Comparison of ENCODE assay signal across 1 cellular context in genomic region chr17:78146881-78147280, GRCh38.
TF ChIP-seq lines count a peak whose summit lies in the region.

No MANE protein-coding gene starts in this region.

TF ChIP-seq in HepG2, 621 proteins besides CTCF, POLR2A, EP300 and RAD21:
- no peak for TF ChIP-seq ZBTB10 (CRISPR knock-in tag; IDR thresholded peaks at IDR 0.05; ENCODE audit: borderline replicate concordance)
- no peak for TF ChIP-seq ZNF253 (CRISPR knock-in tag; IDR thresholded peaks at IDR 0.05; ENCODE audit: borderline replicate concordance)
- TF ChIP-seq, protein P1, sequence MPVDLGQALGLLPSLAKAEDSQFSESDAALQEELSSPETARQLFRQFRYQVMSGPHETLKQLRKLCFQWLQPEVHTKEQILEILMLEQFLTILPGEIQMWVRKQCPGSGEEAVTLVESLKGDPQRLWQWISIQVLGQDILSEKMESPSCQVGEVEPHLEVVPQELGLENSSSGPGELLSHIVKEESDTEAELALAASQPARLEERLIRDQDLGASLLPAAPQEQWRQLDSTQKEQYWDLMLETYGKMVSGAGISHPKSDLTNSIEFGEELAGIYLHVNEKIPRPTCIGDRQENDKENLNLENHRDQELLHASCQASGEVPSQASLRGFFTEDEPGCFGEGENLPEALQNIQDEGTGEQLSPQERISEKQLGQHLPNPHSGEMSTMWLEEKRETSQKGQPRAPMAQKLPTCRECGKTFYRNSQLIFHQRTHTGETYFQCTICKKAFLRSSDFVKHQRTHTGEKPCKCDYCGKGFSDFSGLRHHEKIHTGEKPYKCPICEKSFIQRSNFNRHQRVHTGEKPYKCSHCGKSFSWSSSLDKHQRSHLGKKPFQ (CRISPR knock-in tag; IDR thresholded peaks at IDR 0.05; ENCODE audit: insufficient replicate concordance): no peak
- 0 out of 2 replicates have a peak, but pooled peaks have one; percentile 11 for TF ChIP-seq BRD4 (CRISPR knock-in tag; IDR thresholded peaks at IDR 0.05)
- no peak; the same call in 1 of the 2 replicates for TF ChIP-seq SALL1 (CRISPR knock-in tag; IDR thresholded peaks at IDR 0.05)
- no peak for TF ChIP-seq ZNF746 (CRISPR knock-in tag; IDR thresholded peaks at IDR 0.05)
- no peak for TF ChIP-seq THAP9 (CRISPR knock-in tag; IDR thresholded peaks at IDR 0.05; ENCODE audit: borderline replicate concordance)
- TF ChIP-seq, protein P2, sequence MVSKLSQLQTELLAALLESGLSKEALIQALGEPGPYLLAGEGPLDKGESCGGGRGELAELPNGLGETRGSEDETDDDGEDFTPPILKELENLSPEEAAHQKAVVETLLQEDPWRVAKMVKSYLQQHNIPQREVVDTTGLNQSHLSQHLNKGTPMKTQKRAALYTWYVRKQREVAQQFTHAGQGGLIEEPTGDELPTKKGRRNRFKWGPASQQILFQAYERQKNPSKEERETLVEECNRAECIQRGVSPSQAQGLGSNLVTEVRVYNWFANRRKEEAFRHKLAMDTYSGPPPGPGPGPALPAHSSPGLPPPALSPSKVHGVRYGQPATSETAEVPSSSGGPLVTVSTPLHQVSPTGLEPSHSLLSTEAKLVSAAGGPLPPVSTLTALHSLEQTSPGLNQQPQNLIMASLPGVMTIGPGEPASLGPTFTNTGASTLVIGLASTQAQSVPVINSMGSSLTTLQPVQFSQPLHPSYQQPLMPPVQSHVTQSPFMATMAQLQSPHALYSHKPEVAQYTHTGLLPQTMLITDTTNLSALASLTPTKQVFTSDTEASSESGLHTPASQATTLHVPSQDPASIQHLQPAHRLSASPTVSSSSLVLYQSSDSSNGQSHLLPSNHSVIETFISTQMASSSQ (IDR thresholded peaks at IDR 0.05; ENCODE audit: low read depth): no peak
- TF ChIP-seq, protein P2 (CRISPR knock-in tag; IDR thresholded peaks at IDR 0.05; ENCODE audit: borderline replicate concordance): no peak
- no peak for TF ChIP-seq HNF4G (IDR thresholded peaks at IDR 0.05; ENCODE audit: borderline replicate concordance, low read depth, low read length)
- TF ChIP-seq HNF4G (CRISPR knock-in tag; IDR thresholded peaks at IDR 0.05; ENCODE audit: borderline replicate concordance, low read depth): no peak
- no peak for TF ChIP-seq POLR2AphosphoS5 (IDR thresholded peaks at IDR 0.05; ENCODE audit: low read depth, low read length)
- 0 out of 2 replicates have a peak, but pooled peaks have one; percentile 13 for TF ChIP-seq ZNF605 (CRISPR knock-in tag; IDR thresholded peaks at IDR 0.05)
- no peak for TF ChIP-seq PHF5A (CRISPR knock-in tag; IDR thresholded peaks at IDR 0.05; ENCODE audit: low read depth, unreplicated experiment)
- TF ChIP-seq TP53 (CRISPR knock-in tag; conservative IDR thresholded peaks at IDR 0.05): no peak
- no peak for TF ChIP-seq MIER3 (CRISPR knock-in tag; IDR thresholded peaks at IDR 0.05; ENCODE audit: borderline replicate concordance)
- no peak for TF ChIP-seq TARDBP (CRISPR knock-in tag; IDR thresholded peaks at IDR 0.05)
- TF ChIP-seq, protein P3, sequence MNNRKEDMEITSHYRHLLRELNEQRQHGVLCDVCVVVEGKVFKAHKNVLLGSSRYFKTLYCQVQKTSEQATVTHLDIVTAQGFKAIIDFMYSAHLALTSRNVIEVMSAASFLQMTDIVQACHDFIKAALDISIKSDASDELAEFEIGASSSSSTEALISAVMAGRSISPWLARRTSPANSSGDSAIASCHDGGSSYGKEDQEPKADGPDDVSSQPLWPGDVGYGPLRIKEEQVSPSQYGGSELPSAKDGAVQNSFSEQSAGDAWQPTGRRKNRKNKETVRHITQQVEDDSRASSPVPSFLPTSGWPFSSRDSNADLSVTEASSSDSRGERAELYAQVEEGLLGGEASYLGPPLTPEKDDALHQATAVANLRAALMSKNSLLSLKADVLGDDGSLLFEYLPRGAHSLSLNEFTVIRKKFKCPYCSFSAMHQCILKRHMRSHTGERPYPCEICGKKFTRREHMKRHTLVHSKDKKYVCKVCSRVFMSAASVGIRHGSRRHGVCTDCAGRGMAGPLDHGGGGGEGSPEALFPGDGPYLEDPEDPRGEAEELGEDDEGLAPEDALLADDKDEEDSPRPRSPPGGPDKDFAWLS (CRISPR knock-in tag; IDR thresholded peaks at IDR 0.05; ENCODE audit: borderline replicate concordance): no peak
- TF ChIP-seq, protein P4, sequence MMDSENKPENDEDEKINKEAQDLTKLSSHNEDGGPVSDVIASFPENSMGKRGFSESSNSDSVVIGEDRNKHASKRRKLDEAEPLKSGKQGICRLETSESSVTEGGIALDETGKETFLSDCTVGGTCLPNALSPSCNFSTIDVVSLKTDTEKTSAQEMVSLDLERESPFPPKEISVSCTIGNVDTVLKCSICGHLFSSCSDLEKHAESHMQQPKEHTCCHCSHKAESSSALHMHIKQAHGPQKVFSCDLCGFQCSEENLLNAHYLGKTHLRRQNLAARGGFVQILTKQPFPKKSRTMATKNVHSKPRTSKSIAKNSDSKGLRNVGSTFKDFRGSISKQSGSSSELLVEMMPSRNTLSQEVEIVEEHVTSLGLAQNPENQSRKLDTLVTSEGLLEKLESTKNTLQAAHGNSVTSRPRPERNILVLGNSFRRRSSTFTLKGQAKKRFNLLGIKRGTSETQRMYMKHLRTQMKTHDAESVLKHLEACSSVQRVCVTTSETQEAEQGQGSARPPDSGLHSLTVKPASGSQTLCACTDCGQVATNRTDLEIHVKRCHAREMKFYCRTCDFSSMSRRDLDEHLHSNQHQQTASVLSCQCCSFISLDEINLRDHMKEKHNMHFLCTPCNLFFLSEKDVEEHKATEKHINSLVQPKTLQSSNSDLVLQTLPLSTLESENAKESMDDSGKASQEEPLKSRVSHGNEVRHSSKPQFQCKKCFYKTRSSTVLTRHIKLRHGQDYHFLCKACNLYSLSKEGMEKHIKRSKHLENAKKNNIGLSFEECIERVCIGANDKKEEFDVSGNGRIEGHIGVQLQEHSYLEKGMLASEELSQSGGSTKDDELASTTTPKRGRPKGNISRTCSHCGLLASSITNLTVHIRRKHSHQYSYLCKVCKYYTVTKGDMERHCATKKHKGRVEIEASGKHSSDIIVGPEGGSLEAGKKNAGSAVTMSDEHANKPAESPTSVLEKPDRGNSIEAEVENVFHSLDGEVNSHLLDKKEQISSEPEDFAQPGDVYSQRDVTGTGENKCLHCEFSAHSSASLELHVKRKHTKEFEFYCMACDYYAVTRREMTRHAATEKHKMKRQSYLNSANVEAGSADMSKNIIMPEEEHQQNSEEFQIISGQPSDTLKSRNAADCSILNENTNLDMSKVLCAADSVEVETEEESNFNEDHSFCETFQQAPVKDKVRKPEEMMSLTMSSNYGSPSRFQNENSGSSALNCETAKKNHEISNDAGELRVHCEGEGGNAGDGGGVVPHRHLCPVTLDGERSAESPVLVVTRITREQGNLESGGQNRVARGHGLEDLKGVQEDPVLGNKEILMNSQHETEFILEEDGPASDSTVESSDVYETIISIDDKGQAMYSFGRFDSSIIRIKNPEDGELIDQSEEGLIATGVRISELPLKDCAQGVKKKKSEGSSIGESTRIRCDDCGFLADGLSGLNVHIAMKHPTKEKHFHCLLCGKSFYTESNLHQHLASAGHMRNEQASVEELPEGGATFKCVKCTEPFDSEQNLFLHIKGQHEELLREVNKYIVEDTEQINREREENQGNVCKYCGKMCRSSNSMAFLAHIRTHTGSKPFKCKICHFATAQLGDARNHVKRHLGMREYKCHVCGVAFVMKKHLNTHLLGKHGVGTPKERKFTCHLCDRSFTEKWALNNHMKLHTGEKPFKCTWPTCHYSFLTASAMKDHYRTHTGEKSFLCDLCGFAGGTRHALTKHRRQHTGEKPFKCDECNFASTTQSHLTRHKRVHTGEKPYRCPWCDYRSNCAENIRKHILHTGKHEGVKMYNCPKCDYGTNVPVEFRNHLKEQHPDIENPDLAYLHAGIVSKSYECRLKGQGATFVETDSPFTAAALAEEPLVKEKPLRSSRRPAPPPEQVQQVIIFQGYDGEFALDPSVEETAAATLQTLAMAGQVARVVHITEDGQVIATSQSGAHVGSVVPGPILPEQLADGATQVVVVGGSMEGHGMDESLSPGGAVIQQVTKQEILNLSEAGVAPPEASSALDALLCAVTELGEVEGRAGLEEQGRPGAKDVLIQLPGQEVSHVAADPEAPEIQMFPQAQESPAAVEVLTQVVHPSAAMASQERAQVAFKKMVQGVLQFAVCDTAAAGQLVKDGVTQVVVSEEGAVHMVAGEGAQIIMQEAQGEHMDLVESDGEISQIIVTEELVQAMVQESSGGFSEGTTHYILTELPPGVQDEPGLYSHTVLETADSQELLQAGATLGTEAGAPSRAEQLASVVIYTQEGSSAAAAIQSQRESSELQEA (CRISPR knock-in tag; IDR thresholded peaks at IDR 0.05; ENCODE audit: not compliant biosample characterization): no peak
- TF ChIP-seq ZMAT3 (CRISPR knock-in tag; conservative IDR thresholded peaks at IDR 0.05): no peak
